In the genomic region with DNA sequence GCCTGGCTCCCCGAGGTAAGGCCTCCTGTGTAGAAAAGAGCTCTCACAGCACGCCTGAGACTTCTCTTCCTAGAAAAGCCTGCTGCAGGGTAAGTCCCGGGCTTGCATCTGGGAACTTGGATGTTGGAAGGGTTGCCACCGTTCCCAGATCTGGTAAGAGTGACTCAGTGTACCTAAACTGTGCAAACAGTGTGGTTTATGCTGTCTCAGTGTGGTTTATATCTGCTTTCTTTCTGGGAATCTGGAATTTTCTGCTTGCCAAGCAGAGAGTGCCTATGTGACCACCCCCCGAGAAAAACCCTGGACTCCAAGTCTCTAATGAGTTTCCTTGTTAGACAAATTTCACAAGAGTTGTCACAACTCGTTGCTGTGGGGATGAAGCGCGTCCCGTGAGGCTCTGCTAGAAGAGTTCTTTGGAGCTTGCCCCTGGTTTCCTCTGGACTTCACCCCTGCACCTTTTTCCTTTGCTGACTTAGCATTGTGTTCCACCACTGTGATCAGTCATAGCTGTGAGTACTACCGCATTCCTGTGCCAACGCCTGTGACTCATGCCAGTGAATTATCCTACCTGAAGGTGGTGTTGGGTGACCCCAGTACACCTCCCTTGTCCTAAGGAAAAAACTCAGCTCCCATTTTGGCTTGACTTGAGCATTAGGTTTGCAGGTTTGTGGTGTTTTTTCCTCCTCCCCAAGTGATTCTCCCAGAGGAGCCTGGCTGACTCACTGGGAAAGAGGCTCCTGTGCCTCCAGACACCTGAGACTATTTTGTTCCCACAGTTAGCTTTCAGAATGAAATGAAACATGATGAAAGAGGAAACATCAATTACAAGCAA, we compare ENCODE assay signal across 8 cellular contexts. TPM values are rescaled to one million over a fixed set of nuclear protein-coding genes. Genes with fewer than 3 reads are reported as not detected.
DNase-seq lines count a peak whose midpoint lies in the region; ATAC-seq and TF ChIP-seq lines count a peak whose summit lies in the region.

No MANE protein-coding gene starts in this region.

- peaks cover 86% of the 10 kb centered on the region for H3K4me1 ChIP-seq in mammary epithelial cell (ENCODE audit: insufficient read depth, low read length)
- H3K4me1 ChIP-seq in mucosa of stomach (ENCODE audit: control insufficient read depth, insufficient read depth, low read length) = peaks cover 58% of the 10 kb centered on the region

- H3K79me2 ChIP-seq in mammary epithelial cell (ENCODE audit: insufficient read depth, low read length) = peaks cover 76% of the 10 kb centered on the region

- H3K27me3 ChIP-seq in mammary epithelial cell (ENCODE audit: insufficient read depth, low read length) (no peaks in the 10 kb centered on the region), mucosa of stomach (ENCODE audit: control insufficient read depth, insufficient read depth, low read length) (no peaks in the 10 kb centered on the region)

- BruUV-seq in mammary epithelial cell (replicated peaks; lab: Mats Ljungman, UMichigan) = no TSS peak

- in situ Hi-C loops in mammary epithelial cell (cut with MboI; ENCODE audit: low sequenced_read_pairs in 2 of 2) = no loop called here

- DNase-seq in DMS53 (lab: John Stamatoyannopoulos, UW) = peak; percentile 18
- no peak for DNase-seq in DMS53 treated with DMSO at 0.1 percent for 48 hours (lab: John Stamatoyannopoulos, UW; ENCODE audit: unreplicated experiment)
- DNase-seq in mammary epithelial cell = peak; percentile 96
- no peak for DNase-seq in stimulated activated CD4-positive, alpha-beta T cell treated with anti-CD3 and anti-CD28 coated beads, Interleukin-4, amount 100 ng/mL, for 4 hours
- no peak for DNase-seq in NCI-H748 treated with DMSO at 0.1 percent for 48 hours (lab: John Stamatoyannopoulos, UW)
- no peak for DNase-seq in NCI-H774 (lab: John Stamatoyannopoulos, UW)

- TF ChIP-seq CTCF in mammary epithelial cell (conservative IDR thresholded peaks at IDR 0.05 in 1 of 2, IDR thresholded peaks at IDR 0.05 in 1 of 2; ENCODE audit: extremely low read depth in 1 of 2, insufficient read depth in 1 of 2, low read depth in 1 of 2, low read length in 2 of 2) = peak in 1 of 2 donors; percentile 27

- whole genome bisulfite sequencing in mammary epithelial cell (ENCODE audit: low coverage, missing lambda C conversion rate) = 0% methylated on average over 11 of the region's 11 CpGs

- H3K36me3 ChIP-seq in mammary epithelial cell (ENCODE audit: insufficient read depth, low read length) (peaks cover 20% of the 10 kb centered on the region), mucosa of stomach (ENCODE audit: control insufficient read depth, insufficient read depth, low read length) (no peaks in the 10 kb centered on the region)

- no peaks in the 10 kb centered on the region for H4K20me1 ChIP-seq in mammary epithelial cell (ENCODE audit: insufficient read depth, low read length)

- ATAC-seq in HG03457 (IDR thresholded peaks at IDR 0.05; ENCODE audit: unreplicated experiment) = peak; percentile 19

- H2AFZ ChIP-seq in mammary epithelial cell (ENCODE audit: low read depth, low read length) = no peak overlapping the region

- H3K9me3 ChIP-seq in mammary epithelial cell (replicated peaks; ENCODE audit: insufficient read depth, low read length) = no peaks in the 10 kb centered on the region
- no peaks in the 10 kb centered on the region for H3K9me3 ChIP-seq in mucosa of stomach (ENCODE audit: control insufficient read depth, low read length)

- H3K4me3 ChIP-seq in mammary epithelial cell (replicated peaks in 1 of 3; ENCODE audit: insufficient read depth in 1 of 3, low read depth in 2 of 3, low read length in 3 of 3) = no peak overlapping the region
- H3K4me3 ChIP-seq in mucosa of stomach (ENCODE audit: low read length) = peak overlapping the region; percentile 2

- H3K27ac ChIP-seq in mammary epithelial cell (ENCODE audit: insufficient read depth, low read depth, low read length) = peak overlapping the region; percentile 77

- CTCF ChIA-PET in mammary epithelial cell (lab: Charles Lee; ENCODE audit: low non-redundant PET) = interaction anchor here (0.8 to 1.4 kb wide), 2 partner anchors 9 to 12 kb away, joined by 3 to 6 read pairs; no protein-coding TSS in a partner anchor

- dilution Hi-C loops in mammary epithelial cell (cut with HindIII; ENCODE audit: low sequenced_read_pairs) = no loop called here

- H3K9ac ChIP-seq in mammary epithelial cell (ENCODE audit: insufficient read depth, low read length) = peak overlapping the region; percentile 55
- H3K9ac ChIP-seq in mucosa of stomach (ENCODE audit: low read length) = peak overlapping the region; percentile 54

- H3K4me2 ChIP-seq in mammary epithelial cell (ENCODE audit: insufficient read depth, low read depth, low read length) = peak overlapping the region; percentile 56

- intact Hi-C loops in mammary epithelial cell (cut with micrococcal nuclease) = loop anchor here (5.0 kb wide), 1 partner anchor 100 kb away; no protein-coding TSS in a partner anchor

RNA-seq across cellular contexts. Expression of a gene that starts 14.5 kb away (rescaled TPM):
- total RNA-seq in mammary epithelial cell = 100 to 1,000 TPM in 1 of 2 donors, 10 to 100 TPM in 1; 93.2 to 163 TPM
- 65.5 TPM for polyA plus RNA-seq in mammary epithelial cell
- 83.8 TPM for polyA minus RNA-seq in mammary epithelial cell

Comparison
In these comparisons a context has a peak if more than half of its experiments do, and no peak if none do; other contexts are left out.
1. DNase-seq: peak in DMS53 (single experiment) and mammary epithelial cell (single experiment); none in DMS53 treated with DMSO at 0.1 percent for 48 hours (single experiment), stimulated activated CD4-positive, alpha-beta T cell treated with anti-CD3 and anti-CD28 coated beads, Interleukin-4, amount 100 ng/mL, for 4 hours (0 of 2), NCI-H748 treated with DMSO at 0.1 percent for 48 hours (single experiment) and NCI-H774 (single experiment).